Comparison of ENCODE assay signal across 25 cellular contexts in the genomic region with DNA sequence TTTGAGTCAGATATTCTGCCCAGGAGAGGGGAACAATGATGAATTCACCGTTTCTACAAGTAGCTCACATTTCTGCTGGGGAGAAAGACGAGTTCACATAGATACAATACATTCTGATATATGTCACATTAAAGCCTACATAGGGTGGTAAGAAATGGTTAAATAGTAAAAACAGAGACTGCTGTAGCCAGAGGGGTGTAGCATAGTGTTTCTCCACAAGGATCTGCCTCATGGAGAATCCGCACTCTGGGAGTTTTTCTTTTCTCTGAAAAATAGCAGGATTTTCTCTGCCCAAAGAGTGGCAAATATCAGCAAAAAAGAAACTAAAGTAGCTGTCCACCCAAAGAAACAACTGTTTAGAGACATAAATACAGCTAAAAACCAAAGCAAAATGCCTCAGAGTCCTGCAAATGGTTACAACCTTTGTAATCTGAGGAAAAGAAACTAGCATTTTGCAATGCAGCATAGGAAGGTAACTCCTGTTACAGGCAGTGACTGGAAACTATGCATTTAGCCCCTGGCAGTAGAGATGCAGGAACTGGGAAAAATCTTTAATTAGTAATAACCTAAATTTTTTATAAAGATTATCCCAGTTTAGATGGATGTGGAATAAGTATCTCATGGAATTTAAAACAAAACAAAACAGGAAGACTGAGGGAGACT.
DNase-seq lines count a peak whose midpoint lies in the region; TF ChIP-seq lines count a peak whose summit lies in the region.
"Had no signal": no experiment of that assay in that cellular context is flagged by ENCODE, and none has a peak within 500 bp of the region (broad histone marks: within the 10 kb centered on the region; RNA-seq: fewer than 3 reads in every experiment).

No MANE protein-coding gene starts in this region.

- peak overlapping the region; percentile 38 for H3K56ac ChIP-seq in mesendoderm (ENCODE audit: low read length)

- DNase-seq in mesendoderm (peak; percentile 42), smooth muscle cell (lab: John Stamatoyannopoulos, UW; ENCODE audit: unreplicated experiment) (no peak), amygdala (lab: John Stamatoyannopoulos, UW) (no peak), GM10248 (ENCODE audit: extremely low spot score) (no peak)
- no peak for DNase-seq in stimulated activated CD4-positive, alpha-beta T cell treated with anti-CD3 and anti-CD28 coated beads, Interleukin-2, amount 100 ng/mL, for 24 hours
- DNase-seq: activated CD4-positive, alpha-beta T cell treated with anti-CD3 and anti-CD28 coated beads, Interleukin-2, amount 10 ng/mL, durations not matched to agents 7 days and 5 days; activated naive CD4-positive, alpha-beta T cell treated with anti-CD3 and anti-CD28 coated beads, Interleukin-2, amount 50 U/mL, for 16 hours; AML-193; aorta; dermis blood vessel endothelial cell; DMS79; naive thymus-derived CD4-positive, alpha-beta T cell; NCI-H1105 treated with DMSO at 0.1 percent for 48 hours; NCI-H2029 treated with DMSO at 0.1 percent for 48 hours; NCI-H345; NCI-H774; pancreas; sigmoid colon; SK-N-SH; stimulated activated CD4-positive, alpha-beta T cell treated with anti-CD3 and anti-CD28 coated beads, Interleukin-15, amount 100 ng/mL, for 24 hours had no signal

- no peak overlapping the region for H3K4me3 ChIP-seq in HUES6 (ENCODE audit: low read depth, low read length)
- H3K4me3 ChIP-seq in ectodermal cell (ENCODE audit: insufficient read depth, low read depth, low read length) = no peak overlapping the region
- H3K4me3 ChIP-seq in mesendoderm (ENCODE audit: low read length) = no peak overlapping the region
- no peak overlapping the region for H3K4me3 ChIP-seq in smooth muscle cell
- H3K4me3 ChIP-seq: GM12878, pancreas, sigmoid colon, tibial nerve had no signal

- POLR2A ChIA-PET in GM10248 (lab: Yijun Ruan, JAX) = no interaction called here

- H2BK5ac ChIP-seq in mesendoderm (ENCODE audit: low read length) = no peak overlapping the region

- no peak overlapping the region for H2AK5ac ChIP-seq in mesendoderm (ENCODE audit: low read length)

- H3K27me3 ChIP-seq in HUES6 (ENCODE audit: control insufficient read depth, insufficient read depth, low read length) (no peaks in the 10 kb centered on the region), ectodermal cell (ENCODE audit: control insufficient read depth, insufficient read depth, low read length, poor library complexity, severe bottlenecking) (no peaks in the 10 kb centered on the region), mesendoderm (ENCODE audit: insufficient read depth, low read length, poor library complexity) (no peaks in the 10 kb centered on the region), smooth muscle cell (ENCODE audit: low read depth) (no peaks in the 10 kb centered on the region)
- H3K27me3 ChIP-seq: pancreas, sigmoid colon, tibial nerve had no signal

- no peak overlapping the region for H3K4ac ChIP-seq in mesendoderm (ENCODE audit: low read depth, low read length)

- H3K9me3 ChIP-seq in HUES6 (ENCODE audit: control insufficient read depth, insufficient read depth, low read depth, low read length) (no peaks in the 10 kb centered on the region), ectodermal cell (ENCODE audit: control insufficient read depth, low read length) (no peaks in the 10 kb centered on the region), smooth muscle cell (replicated peaks; ENCODE audit: low read depth) (no peaks in the 10 kb centered on the region)
- H3K9me3 ChIP-seq: pancreas, sigmoid colon, SK-N-SH, tibial nerve had no signal

- H4K8ac ChIP-seq in mesendoderm (ENCODE audit: low read depth, low read length) = no peak overlapping the region

- H3K4me2 ChIP-seq in mesendoderm (ENCODE audit: low read length) (no peak overlapping the region), smooth muscle cell (peak overlapping the region; percentile 38)
- H3K4me2 ChIP-seq: SK-N-SH had no signal

- no peak overlapping the region for H3K18ac ChIP-seq in mesendoderm (ENCODE audit: low read length)

- H3K9ac ChIP-seq in HUES6 (ENCODE audit: low read length) (no peak overlapping the region), mesendoderm (ENCODE audit: low read length) (peak overlapping the region; percentile 11), smooth muscle cell (ENCODE audit: low read depth) (no peak overlapping the region)
- H3K9ac ChIP-seq: SK-N-SH had no signal

- TF ChIP-seq CTCF in smooth muscle cell (IDR thresholded peaks at IDR 0.05; ENCODE audit: borderline replicate concordance, insufficient read depth, poor library complexity, severe bottlenecking) (no peak), GM10248 (IDR thresholded peaks at IDR 0.05; ENCODE audit: control extremely low read depth, extremely low read depth, low read depth, missing control alignments) (no peak)

- no peaks in the 10 kb centered on the region for H3K79me1 ChIP-seq in mesendoderm (ENCODE audit: low read length)

- no peak overlapping the region for H4K5ac ChIP-seq in mesendoderm (ENCODE audit: low read length)

- no peak overlapping the region for H3K23ac ChIP-seq in mesendoderm (ENCODE audit: low read length)

- WGBS in ectodermal cell, 2 experiments = 50 to 76% methylated on average over 1 to 3 of the region's 3 CpGs
- no CpG with 5 or more reads among the region's 3 CpGs for WGBS in mesendoderm (ENCODE audit: extremely low coverage, insufficient coverage, low lambda C conversion rate)
- WGBS in smooth muscle cell (ENCODE audit: low lambda C conversion rate) = 67% methylated on average over 3 of the region's 3 CpGs

- H2BK15ac ChIP-seq in mesendoderm (replicated peaks; ENCODE audit: low read depth) = no peak overlapping the region

- H3K4me1 ChIP-seq in HUES6 (ENCODE audit: control insufficient read depth, insufficient read depth, low read length) (peaks cover 27% of the 10 kb centered on the region), ectodermal cell (ENCODE audit: control insufficient read depth, insufficient read depth, low read length) (peaks cover 14% of the 10 kb centered on the region), mesendoderm (ENCODE audit: control insufficient read depth, low read depth, low read length) (peaks cover 3% of the 10 kb centered on the region), smooth muscle cell (ENCODE audit: low read depth) (peaks cover 19% of the 10 kb centered on the region)
- H3K4me1 ChIP-seq: pancreas, sigmoid colon had no signal

- no peaks in the 10 kb centered on the region for H3F3A ChIP-seq in smooth muscle cell (ENCODE audit: low read depth)

- no peak overlapping the region for H2BK120ac ChIP-seq in mesendoderm (ENCODE audit: low read depth, low read length)

- H2AFZ ChIP-seq in smooth muscle cell (ENCODE audit: low read depth) = no peak overlapping the region

- H3K79me2 ChIP-seq in mesendoderm (ENCODE audit: control insufficient read depth, insufficient read depth, low read length) (no peaks in the 10 kb centered on the region), smooth muscle cell (ENCODE audit: low read depth) (no peaks in the 10 kb centered on the region)

- CTCF ChIA-PET in GM10248 (lab: Yijun Ruan, JAX) = interaction anchor here (1.4 to 2.2 kb wide), 2 partner anchors 8 to 88 kb away, joined by 3 to 6 read pairs; no protein-coding TSS in a partner anchor

- H3K36me3 ChIP-seq in HUES6 (ENCODE audit: control insufficient read depth, insufficient read depth, low read length) (no peaks in the 10 kb centered on the region), ectodermal cell (ENCODE audit: control insufficient read depth, insufficient read depth, low read length) (no peaks in the 10 kb centered on the region), mesendoderm (ENCODE audit: control insufficient read depth, insufficient read depth, low read length) (no peaks in the 10 kb centered on the region), smooth muscle cell (ENCODE audit: low read depth) (no peaks in the 10 kb centered on the region)
- H3K36me3 ChIP-seq: pancreas, sigmoid colon, tibial nerve had no signal

- H4K20me1 ChIP-seq in smooth muscle cell (ENCODE audit: low read depth) = no peaks in the 10 kb centered on the region

- 0 out of 2 replicates have a peak overlapping the region, but pooled peaks have one; percentile 66 for H3K27ac ChIP-seq in HUES6 (ENCODE audit: low read depth, low read length)
- peak overlapping the region; percentile 20 for H3K27ac ChIP-seq in ectodermal cell (ENCODE audit: insufficient read depth, low read depth, low read length, poor library complexity, severe bottlenecking)
- H3K27ac ChIP-seq in mesendoderm (ENCODE audit: low read depth, low read length) = no peak overlapping the region
- H3K27ac ChIP-seq in smooth muscle cell (ENCODE audit: low read depth) = no peak overlapping the region
- H3K27ac ChIP-seq: pancreas, sigmoid colon, tibial nerve, VCaP had no signal

Comparison
In these comparisons a context has a peak if more than half of its experiments do, and no peak if none do; other contexts are left out.
1. H3K27ac ChIP-seq: peak in HUES6 (single experiment) and ectodermal cell (single experiment); none in mesendoderm (single experiment) and smooth muscle cell (single experiment).